In the genomic region with DNA sequence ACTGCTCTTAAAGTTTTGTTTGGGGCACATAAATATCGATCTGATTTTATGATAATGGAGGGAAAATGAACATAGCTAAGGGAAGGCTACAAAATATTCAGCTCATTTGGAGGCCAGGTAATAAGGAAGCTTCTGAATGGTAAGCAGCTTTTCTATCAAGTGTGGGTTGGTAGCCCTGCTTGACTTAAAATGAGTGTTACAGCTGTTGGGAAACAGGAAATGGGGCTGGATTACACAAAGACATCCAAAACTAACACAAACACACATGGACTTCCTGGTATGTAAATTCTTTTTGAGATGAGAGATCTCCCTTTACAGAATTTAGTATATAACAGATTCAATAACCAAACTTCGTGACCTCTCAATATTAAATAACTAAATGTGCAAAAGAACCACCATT, we compare ENCODE assay signal across 11 cellular contexts. TPM values are rescaled to one million over a fixed set of nuclear protein-coding genes. Genes with fewer than 3 reads are reported as not detected.
DNase-seq lines count a peak whose midpoint lies in the region; ATAC-seq and TF ChIP-seq lines count a peak whose summit lies in the region.
"Had no signal": no experiment of that assay in that cellular context is flagged by ENCODE, and none has a peak within 500 bp of the region (broad histone marks: within the 10 kb centered on the region; RNA-seq: fewer than 3 reads in every experiment).

No MANE protein-coding gene starts in this region.

- ATAC-seq in CD8-positive, alpha-beta T cell = no peak
- ATAC-seq in GM23338 (no peak), HG03378 (IDR thresholded peaks at IDR 0.05; ENCODE audit: unreplicated experiment) (no peak)
- ATAC-seq: gastrocnemius medialis had no signal

- no peak overlapping the region for H3K23ac ChIP-seq in mesenchymal stem cell (ENCODE audit: low read length in 2 of 2)

- H3K27me3 ChIP-seq in CD8-positive, alpha-beta T cell (ENCODE audit: insufficient read depth, low read length) = no peaks in the 10 kb centered on the region
- H3K27me3 ChIP-seq in GM23338 (ENCODE audit: insufficient read depth) = no peaks in the 10 kb centered on the region
- no peaks in the 10 kb centered on the region for H3K27me3 ChIP-seq in adipocyte (replicated peaks; ENCODE audit: control insufficient read depth, insufficient read depth, low read length)
- no peaks in the 10 kb centered on the region for H3K27me3 ChIP-seq in mesenchymal stem cell (ENCODE audit: control insufficient read depth in 1 of 2, insufficient read depth in 1 of 2, low read length in 2 of 2)
- peaks cover 0 to 38% (median 4%) of the 10 kb centered on the region in 45 donors for H3K27me3 ChIP-seq in dorsolateral prefrontal cortex
- H3K27me3 ChIP-seq in stomach = no peaks in the 10 kb centered on the region
- H3K27me3 ChIP-seq: gastrocnemius medialis had no signal

- H3K18ac ChIP-seq in mesenchymal stem cell (ENCODE audit: low read depth in 1 of 2, low read length in 2 of 2) = no peak overlapping the region

- POLR2A ChIA-PET in CD8-positive, alpha-beta T cell (lab: Charles Lee) = no interaction called here

- no peak overlapping the region for H2BK15ac ChIP-seq in mesenchymal stem cell (ENCODE audit: low read depth, poor library complexity, severe bottlenecking)

- no peaks in the 10 kb centered on the region for H3K79me2 ChIP-seq in GM23338 (replicated peaks; ENCODE audit: insufficient read depth)

- no peak for TF ChIP-seq POLR2A in stomach (IDR thresholded peaks at IDR 0.05)

- no peak overlapping the region for H2BK120ac ChIP-seq in mesenchymal stem cell (ENCODE audit: low read depth, low read length)

- no peak overlapping the region for H3K14ac ChIP-seq in mesenchymal stem cell (ENCODE audit: low read length in 2 of 2)

- H3K27me3 Mint-ChIP-seq in CD8-positive, alpha-beta T cell (ENCODE audit: low read depth) = no peaks in the 10 kb centered on the region
- no peaks in the 10 kb centered on the region for H3K27me3 Mint-ChIP-seq in GM23338 (ENCODE audit: insufficient read depth, low read depth, poor library complexity)

- no peak overlapping the region for H3K4me3 Mint-ChIP-seq in CD8-positive, alpha-beta T cell
- H3K4me3 Mint-ChIP-seq in GM23338 = no peak overlapping the region

- intact Hi-C loops in CD8-positive, alpha-beta T cell (cut with DNase I, micrococcal nuclease) = no loop called here
- intact Hi-C loops in dorsolateral prefrontal cortex (cut with DNase I) = no loop called here
- intact Hi-C loops in stomach (cut with DNase I; ENCODE audit: low total_unique reads) = no loop called here

- H3K4me3 ChIP-seq in CD8-positive, alpha-beta T cell (ENCODE audit: low read depth, low read length) = no peak overlapping the region
- H3K4me3 ChIP-seq in GM23338 (no peak overlapping the region), adipocyte (ENCODE audit: low read length) (no peak overlapping the region), mesenchymal stem cell (ENCODE audit: insufficient read depth in 1 of 2, low read depth in 1 of 2, low read length in 2 of 2) (no peak overlapping the region), dorsolateral prefrontal cortex (no peak overlapping the region), stomach (no peak overlapping the region)
- H3K4me3 ChIP-seq: gastrocnemius medialis had no signal

- H3K9me2 ChIP-seq in GM23338 (ENCODE audit: insufficient read depth) = no peaks in the 10 kb centered on the region

- no peak for TF ChIP-seq CTCF in CD8-positive, alpha-beta T cell (IDR thresholded peaks at IDR 0.05)
- TF ChIP-seq CTCF in GM23338 (conservative IDR thresholded peaks at IDR 0.05; ENCODE audit: low read depth in 2 of 2) = no peak
- TF ChIP-seq CTCF in dorsolateral prefrontal cortex (IDR thresholded peaks at IDR 0.05 in 54 of 56, conservative IDR thresholded peaks at IDR 0.05 in 2 of 56; ENCODE audit: low read depth in 1 of 56, partially characterized antibody in 56 of 56) = no peak
- no peak for TF ChIP-seq CTCF in stomach (IDR thresholded peaks at IDR 0.05)

- H3K9me3 Mint-ChIP-seq in CD8-positive, alpha-beta T cell = no peaks in the 10 kb centered on the region
- no peaks in the 10 kb centered on the region for H3K9me3 Mint-ChIP-seq in GM23338

- no peaks in the 10 kb centered on the region for H3K9me3 ChIP-seq in CD8-positive, alpha-beta T cell (ENCODE audit: low read length)
- no peaks in the 10 kb centered on the region for H3K9me3 ChIP-seq in adipocyte (ENCODE audit: control insufficient read depth, low read length)
- no peaks in the 10 kb centered on the region for H3K9me3 ChIP-seq in mesenchymal stem cell (ENCODE audit: control insufficient read depth, low read length)
- no peaks in the 10 kb centered on the region for H3K9me3 ChIP-seq in stomach
- H3K9me3 ChIP-seq: gastrocnemius medialis had no signal

- H3K36me3 Mint-ChIP-seq in CD8-positive, alpha-beta T cell = peaks cover 32% of the 10 kb centered on the region
- H3K36me3 Mint-ChIP-seq in GM23338 (ENCODE audit: low read depth) = peaks cover 10% of the 10 kb centered on the region; the same call in 2 of the 3 replicates

- H4K8ac ChIP-seq in mesenchymal stem cell (ENCODE audit: low read length) = no peak overlapping the region

- H2AFZ ChIP-seq in GM23338 (no peak overlapping the region), mesenchymal stem cell (ENCODE audit: low read depth, low read length) (no peak overlapping the region)

- no peak overlapping the region for H2BK12ac ChIP-seq in mesenchymal stem cell (ENCODE audit: low read length in 2 of 2)

- no peak overlapping the region for H3K27ac ChIP-seq in CD8-positive, alpha-beta T cell (ENCODE audit: low read depth, low read length)
- no peak overlapping the region for H3K27ac ChIP-seq in GM23338 (ENCODE audit: low read depth)
- no peak overlapping the region for H3K27ac ChIP-seq in mesenchymal stem cell (ENCODE audit: low read length, poor library complexity, severe bottlenecking)
- H3K27ac ChIP-seq in dorsolateral prefrontal cortex = no peak overlapping the region
- H3K27ac ChIP-seq in stomach = peak overlapping the region in 1 of 5 donors; percentile 6
- H3K27ac ChIP-seq: gastrocnemius medialis had no signal

- H3K27ac Mint-ChIP-seq in CD8-positive, alpha-beta T cell = peak overlapping the region; percentile 65
- peak overlapping the region; percentile 42; the same call in 1 of the 2 replicates for H3K27ac Mint-ChIP-seq in GM23338

- H3K4me2 ChIP-seq in GM23338 = no peak overlapping the region
- H3K4me2 ChIP-seq in mesenchymal stem cell (ENCODE audit: low read length, poor library complexity, severe bottlenecking) = no peak overlapping the region

- no peaks in the 10 kb centered on the region for H3F3A ChIP-seq in GM23338 (replicated peaks; ENCODE audit: low read depth)

- no peak overlapping the region for H2AK5ac ChIP-seq in mesenchymal stem cell (ENCODE audit: low read length, severe bottlenecking)

- H3K4ac ChIP-seq in mesenchymal stem cell (ENCODE audit: low read depth in 1 of 2, low read length in 2 of 2) = no peak overlapping the region

- no peak overlapping the region for H3K9ac ChIP-seq in adipocyte (ENCODE audit: low read length)
- no peak overlapping the region for H3K9ac ChIP-seq in mesenchymal stem cell (ENCODE audit: low read length)

- H3K79me1 ChIP-seq in mesenchymal stem cell (replicated peaks; ENCODE audit: low read length, poor library complexity, severe bottlenecking) = peaks cover 2% of the 10 kb centered on the region

- H4K20me1 ChIP-seq in GM23338 (replicated peaks; ENCODE audit: insufficient read depth) = no peaks in the 10 kb centered on the region

- 96% methylated on average over 1 of the region's 2 CpGs for WGBS in mesenchymal stem cell
- WGBS in stomach, 5 donors = 66 to 89% (median 70%) methylated on average over 2 of the region's 2 CpGs

- no peaks in the 10 kb centered on the region for H3K4me1 ChIP-seq in CD8-positive, alpha-beta T cell (ENCODE audit: insufficient read depth, low read length)
- H3K4me1 ChIP-seq in GM23338 (ENCODE audit: insufficient read depth) (peaks cover 23% of the 10 kb centered on the region), adipocyte (ENCODE audit: control insufficient read depth, insufficient read depth, low read length) (peaks cover 14% of the 10 kb centered on the region), mesenchymal stem cell (ENCODE audit: control insufficient read depth, insufficient read depth, low read depth, low read length) (no peaks in the 10 kb centered on the region), stomach (peaks cover 0 to 8% (median 0%) of the 10 kb centered on the region in 4 donors)
- H3K4me1 ChIP-seq: gastrocnemius medialis had no signal

- peaks cover 8% of the 10 kb centered on the region for H3K36me3 ChIP-seq in CD8-positive, alpha-beta T cell (ENCODE audit: insufficient read depth, low read length)
- H3K36me3 ChIP-seq in GM23338 (ENCODE audit: insufficient read depth) (no peaks in the 10 kb centered on the region), adipocyte (ENCODE audit: control insufficient read depth, insufficient read depth, low read length, severe bottlenecking) (peaks cover 12% of the 10 kb centered on the region), mesenchymal stem cell (ENCODE audit: control insufficient read depth in 1 of 2, insufficient read depth in 2 of 2, low read depth in 1 of 2, low read length in 2 of 2) (peaks cover 8 to 30% of the 10 kb centered on the region in 2 experiments), stomach (peaks cover 0 to 28% (median 22%) of the 10 kb centered on the region in 4 donors)

- CTCF ChIA-PET in CD8-positive, alpha-beta T cell (lab: Charles Lee) = no interaction called here

- H4K91ac ChIP-seq in mesenchymal stem cell (ENCODE audit: low read length) = no peak overlapping the region

- H3K4me1 Mint-ChIP-seq in CD8-positive, alpha-beta T cell (ENCODE audit: low read depth) = peaks cover 20% of the 10 kb centered on the region
- H3K4me1 Mint-ChIP-seq in GM23338 = peaks cover 16% of the 10 kb centered on the region

- TF ChIP-seq EP300 in stomach (IDR thresholded peaks at IDR 0.05) = no peak

- H2BK5ac ChIP-seq in mesenchymal stem cell (ENCODE audit: low read depth, low read length, poor library complexity, severe bottlenecking) = no peak overlapping the region

- DNase-seq in CD8-positive, alpha-beta T cell = no peak
- no peak for DNase-seq in GM23338 (ENCODE audit: low spot score)
- peak; percentile 46 for DNase-seq in adipocyte (ENCODE audit: low read depth)
- peak; percentile 31 for DNase-seq in mesenchymal stem cell
- no peak for DNase-seq in NCI-H187 treated with DMSO at 0.1 percent for 48 hours (lab: John Stamatoyannopoulos, UW)
- DNase-seq in dorsolateral prefrontal cortex = no peak
- DNase-seq in stomach = no peak
- DNase-seq: gastrocnemius medialis, NCI-H526 treated with DMSO at 0.1 percent for 48 hours, T-helper 1 cell had no signal

RNA-seq across cellular contexts. Expression of gene FGF16, which starts 58.0 kb away (rescaled TPM):
- not detected for total RNA-seq in CD8-positive, alpha-beta T cell
- total RNA-seq in GM23338 (2014; rRNA removed; shearing (Covaris generic)) = 2.3 and 4.0 TPM in 2 replicates
- polyA plus RNA-seq in GM23338 (2016; fragmentation: Nextera tagmentation; extraction: Ambion mirVana) = 1.6 and 2.0 TPM in 2 replicates
- not detected for polyA plus RNA-seq in mesenchymal stem cell (2013, experiment 1 of 2)
- not detected for polyA plus RNA-seq in mesenchymal stem cell (2013, experiment 2 of 2)
- total RNA-seq in dorsolateral prefrontal cortex = under 1 TPM in 35 of 120 experiments, not detected in 85; 0.25 to 0.79 (median 0.40) TPM
- under 1 TPM in 1 of 5 donors, not detected in 4; 0.73 TPM for total RNA-seq in stomach
- polyA plus RNA-seq in stomach = not detected
- total RNA-seq: gastrocnemius medialis had no signal

Comparison
In these comparisons a context has a peak if more than half of its experiments do, and no peak if none do; other contexts are left out.
1. DNase-seq: peak in adipocyte (single experiment) and mesenchymal stem cell (single experiment); none in CD8-positive, alpha-beta T cell (0 of 7), GM23338 (single experiment), NCI-H187 treated with DMSO at 0.1 percent for 48 hours (single experiment), dorsolateral prefrontal cortex (0 of 10) and stomach (single experiment).